ENCODE assay signal across 13 cellular contexts in the genomic region with DNA sequence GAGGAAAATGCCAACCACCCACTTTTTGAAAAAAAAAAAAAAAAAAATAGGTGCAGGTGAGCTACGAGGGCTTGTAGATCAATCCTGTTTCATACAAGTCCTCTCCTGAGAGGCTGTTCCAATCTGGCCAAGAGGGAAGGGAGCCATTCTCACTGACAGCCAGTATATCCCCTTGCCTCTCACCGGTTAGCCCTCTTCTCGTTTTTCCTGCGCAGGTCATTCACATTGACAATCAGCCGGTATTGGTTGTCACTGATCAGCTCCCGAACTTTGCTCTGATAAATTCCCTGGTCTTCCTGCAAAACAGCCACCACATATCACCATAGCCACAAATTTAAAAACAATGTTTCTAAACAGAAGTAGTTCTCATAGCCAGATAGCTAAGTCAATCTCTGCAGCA. TPM values are rescaled to one million over a fixed set of nuclear protein-coding genes. Genes with fewer than 3 reads are reported as not detected.
DNase-seq lines count a peak whose midpoint lies in the region; ATAC-seq and TF ChIP-seq lines count a peak whose summit lies in the region.
"Had no signal": no experiment of that assay in that cellular context is flagged by ENCODE, and none has a peak within 500 bp of the region (broad histone marks: within the 10 kb centered on the region; RNA-seq: fewer than 3 reads in every experiment).

No MANE protein-coding gene starts in this region.

- no peak for TF ChIP-seq CTCF in HL-60 (IDR thresholded peaks at IDR 0.05; ENCODE audit: insufficient read depth, low read length)

- no peaks in the 10 kb centered on the region for H3K9me3 Mint-ChIP-seq in CD4-positive, alpha-beta memory T cell
- H3K9me3 Mint-ChIP-seq in activated CD8-positive, alpha-beta T cell treated with anti-CD3 and anti-CD28 coated beads, Interleukin-2, amount 10 ng/mL, durations not matched to agents 7 days and 5 days (ENCODE audit: insufficient read depth) = no peaks in the 10 kb centered on the region
- no peaks in the 10 kb centered on the region for H3K9me3 Mint-ChIP-seq in memory B cell
- H3K9me3 Mint-ChIP-seq in effector memory CD8-positive, alpha-beta T cell = no peaks in the 10 kb centered on the region

- peaks cover 41% of the 10 kb centered on the region for H3K36me3 ChIP-seq in CD4-positive, alpha-beta memory T cell (ENCODE audit: insufficient read depth, low read length)

- POLR2A ChIA-PET in CD4-positive, alpha-beta memory T cell (lab: Charles Lee; ENCODE audit: partially characterized antibody) = interaction anchor here (1.2 to 9.1 kb wide), 7 partner anchors 14 to 116 kb away, joined by 3 to 165 read pairs (median 78); a partner anchor contains a TSS
- POLR2A ChIA-PET in activated CD8-positive, alpha-beta T cell treated with anti-CD3 and anti-CD28 coated beads, Interleukin-2, amount 10 ng/mL, durations not matched to agents 7 days and 5 days (lab: Charles Lee) = interaction anchor here (1.1 to 6.5 kb wide), 5 partner anchors 11 to 107 kb away, joined by 3 to 47 read pairs (median 6); a partner anchor contains a TSS

- H3K4me1 ChIP-seq in CD4-positive, alpha-beta memory T cell (ENCODE audit: insufficient read depth, low read length) = peaks cover 47% of the 10 kb centered on the region

- H3K27ac Mint-ChIP-seq in CD4-positive, alpha-beta memory T cell = peak overlapping the region in 3 of 7 donors; percentile 6 to 27 (median 14)
- H3K27ac Mint-ChIP-seq in activated CD8-positive, alpha-beta T cell treated with anti-CD3 and anti-CD28 coated beads, Interleukin-2, amount 10 ng/mL, durations not matched to agents 7 days and 5 days = peak overlapping the region; percentile 17
- H3K27ac Mint-ChIP-seq in memory B cell = no peak overlapping the region
- H3K27ac Mint-ChIP-seq in effector memory CD8-positive, alpha-beta T cell = peak overlapping the region in 1 of 2 donors; percentile 15

- ATAC-seq in activated CD8-positive, alpha-beta T cell treated with anti-CD3 and anti-CD28 coated beads, Interleukin-2, amount 10 ng/mL, durations not matched to agents 7 days and 5 days = no peak
- ATAC-seq in memory B cell (ENCODE audit: low read depth) (no peak), HG03469 (IDR thresholded peaks at IDR 0.05; ENCODE audit: unreplicated experiment) (no peak)
- ATAC-seq in effector memory CD8-positive, alpha-beta T cell (replicated peaks) = no peak

- no peaks in the 10 kb centered on the region for H3K27me3 Mint-ChIP-seq in CD4-positive, alpha-beta memory T cell
- H3K27me3 Mint-ChIP-seq in activated CD8-positive, alpha-beta T cell treated with anti-CD3 and anti-CD28 coated beads, Interleukin-2, amount 10 ng/mL, durations not matched to agents 7 days and 5 days (ENCODE audit: low read depth) = no peaks in the 10 kb centered on the region
- H3K27me3 Mint-ChIP-seq in memory B cell = no peaks in the 10 kb centered on the region
- H3K27me3 Mint-ChIP-seq in effector memory CD8-positive, alpha-beta T cell = no peaks in the 10 kb centered on the region

- H3K4me3 ChIP-seq in CD4-positive, alpha-beta memory T cell (ENCODE audit: low read length in 2 of 2) = peak overlapping the region in 1 of 2 donors; percentile 77
- peak overlapping the region; percentile 90 for H3K4me3 ChIP-seq in HL-60 (replicated peaks; ENCODE audit: insufficient read depth, low read length)

- H3K27ac ChIP-seq in CD4-positive, alpha-beta memory T cell (ENCODE audit: low read depth, low read length) = no peak overlapping the region
- H3K27ac ChIP-seq in HL-60 (replicated peaks) = peak overlapping the region; percentile 86
- H3K27ac ChIP-seq: parathyroid adenoma had no signal

- no peaks in the 10 kb centered on the region for H3K27me3 ChIP-seq in CD4-positive, alpha-beta memory T cell (ENCODE audit: insufficient read depth, low read length)
- H3K27me3 ChIP-seq in HL-60 (ENCODE audit: insufficient read depth, poor library complexity, severe bottlenecking) = no peaks in the 10 kb centered on the region

- no peaks in the 10 kb centered on the region for H3K9me3 ChIP-seq in CD4-positive, alpha-beta memory T cell (ENCODE audit: control insufficient read depth in 1 of 2, low read length in 2 of 2)

- H3K4me1 Mint-ChIP-seq in CD4-positive, alpha-beta memory T cell = peaks cover 30 to 48% (median 35%) of the 10 kb centered on the region in 4 donors
- peaks cover 62% of the 10 kb centered on the region for H3K4me1 Mint-ChIP-seq in activated CD8-positive, alpha-beta T cell treated with anti-CD3 and anti-CD28 coated beads, Interleukin-2, amount 10 ng/mL, durations not matched to agents 7 days and 5 days (ENCODE audit: low read depth)
- H3K4me1 Mint-ChIP-seq in memory B cell = peaks cover 14% of the 10 kb centered on the region
- H3K4me1 Mint-ChIP-seq in effector memory CD8-positive, alpha-beta T cell (ENCODE audit: low read depth in 2 of 2) = peaks cover 19 to 24% of the 10 kb centered on the region in 2 donors

- peak overlapping the region in 6 of 8 donors; percentile 55 to 80 (median 65) for H3K4me3 Mint-ChIP-seq in CD4-positive, alpha-beta memory T cell
- H3K4me3 Mint-ChIP-seq in activated CD8-positive, alpha-beta T cell treated with anti-CD3 and anti-CD28 coated beads, Interleukin-2, amount 10 ng/mL, durations not matched to agents 7 days and 5 days = no peak overlapping the region
- peak overlapping the region; percentile 1 for H3K4me3 Mint-ChIP-seq in memory B cell
- H3K4me3 Mint-ChIP-seq in effector memory CD8-positive, alpha-beta T cell = no peak overlapping the region

- no peak for DNase-seq in CD4-positive, alpha-beta memory T cell
- DNase-seq in HL-60 (ENCODE audit: low read depth in 1 of 2, low spot score in 1 of 2) (no peak), memory B cell (ENCODE audit: low spot score in 2 of 2) (no peak), SIG-M5 (lab: John Stamatoyannopoulos, UW) (no peak), GDM1 (lab: John Stamatoyannopoulos, UW) (no peak)
- DNase-seq in activated CD8-positive, alpha-beta T cell treated with anti-CD3 and anti-CD28 coated beads, Interleukin-2, amount 10 ng/mL, durations not matched to agents 7 days and 5 days = no peak
- no peak for DNase-seq in effector memory CD8-positive, alpha-beta T cell
- DNase-seq: activated CD4-positive, alpha-beta T cell treated with anti-CD3 and anti-CD28 coated beads for 1 hour; GF-D8 had no signal

- peaks cover 41 to 46% of the 10 kb centered on the region in 2 donors for H3K36me3 Mint-ChIP-seq in CD4-positive, alpha-beta memory T cell
- H3K36me3 Mint-ChIP-seq in activated CD8-positive, alpha-beta T cell treated with anti-CD3 and anti-CD28 coated beads, Interleukin-2, amount 10 ng/mL, durations not matched to agents 7 days and 5 days (ENCODE audit: low read depth) = peaks cover 50% of the 10 kb centered on the region
- peaks cover 14% of the 10 kb centered on the region for H3K36me3 Mint-ChIP-seq in memory B cell
- H3K36me3 Mint-ChIP-seq in effector memory CD8-positive, alpha-beta T cell (ENCODE audit: insufficient read depth) = peaks cover 34% of the 10 kb centered on the region

- CTCF ChIA-PET in CD4-positive, alpha-beta memory T cell (lab: Charles Lee; ENCODE audit: partially characterized antibody) = interaction anchor here (0.5 to 9.6 kb wide), 15 partner anchors 10 to 786 kb away, joined by 3 to 287 read pairs (median 7); a partner anchor contains a TSS
- CTCF ChIA-PET in activated CD8-positive, alpha-beta T cell treated with anti-CD3 and anti-CD28 coated beads, Interleukin-2, amount 10 ng/mL, durations not matched to agents 7 days and 5 days (lab: Charles Lee) = interaction anchor here (0.8 to 9.6 kb wide), 11 partner anchors 13 to 369 kb away, joined by 3 to 305 read pairs (median 29); a partner anchor contains a TSS

- intact Hi-C loops in CD4-positive, alpha-beta memory T cell (cut with micrococcal nuclease) = loop anchor here (5.0 kb wide), 1 partner anchor 1054 kb away; no protein-coding TSS in a partner anchor

RNA-seq across cellular contexts. Expression of a gene that starts 1.4 kb away (rescaled TPM):
- total RNA-seq in CD4-positive, alpha-beta memory T cell = 10 to 100 TPM; 48.6 to 54.2 TPM
- polyA plus RNA-seq in CD4-positive, alpha-beta memory T cell = 10 to 100 TPM; 46.2 to 58.1 TPM
- 100 to 1,000 TPM; 217 to 220 TPM for total RNA-seq in activated CD8-positive, alpha-beta T cell treated with anti-CD3 and anti-CD28 coated beads, Interleukin-2, amount 10 ng/mL, durations not matched to agents 7 days and 5 days

RNA-seq across cellular contexts. Expression of a gene that starts 38.8 kb away (rescaled TPM):
- not detected for total RNA-seq in CD4-positive, alpha-beta memory T cell
- polyA plus RNA-seq in CD4-positive, alpha-beta memory T cell = not detected
- not detected for total RNA-seq in activated CD8-positive, alpha-beta T cell treated with anti-CD3 and anti-CD28 coated beads, Interleukin-2, amount 10 ng/mL, durations not matched to agents 7 days and 5 days
- total RNA-seq: cardiac septum, NCI-H460 had no signal

Comparison
In these comparisons a context has a peak if more than half of its experiments do, and no peak if none do; other contexts are left out.
1. H3K4me3 Mint-ChIP-seq: peak in CD4-positive, alpha-beta memory T cell (6 of 8) and memory B cell (single experiment); none in activated CD8-positive, alpha-beta T cell treated with anti-CD3 and anti-CD28 coated beads, Interleukin-2, amount 10 ng/mL, durations not matched to agents 7 days and 5 days (single experiment) and effector memory CD8-positive, alpha-beta T cell (0 of 2).